In the genomic region with DNA sequence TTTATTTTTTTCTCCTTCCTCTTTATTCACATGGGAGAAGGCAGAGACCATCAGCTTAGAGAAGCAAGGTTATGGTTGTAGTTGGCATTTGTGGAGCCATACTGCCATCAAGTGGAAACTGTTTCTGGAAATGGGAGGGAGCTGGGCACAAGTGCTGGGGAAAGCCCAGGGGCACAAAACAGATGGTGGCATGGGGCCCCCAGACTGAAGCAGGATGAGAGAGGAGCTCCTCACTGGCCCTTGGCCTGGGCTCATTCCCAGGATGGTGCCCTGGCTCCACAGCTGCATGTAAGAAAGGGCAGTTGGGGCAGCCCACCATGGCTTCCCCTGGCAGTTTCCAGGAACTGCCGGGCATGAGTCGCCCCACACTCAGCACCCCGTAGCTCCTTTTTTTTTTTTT, we compare ENCODE assay signal across 1 cellular context.
TF ChIP-seq lines count a peak whose summit lies in the region.

No MANE protein-coding gene starts in this region.

TF ChIP-seq in GM12878, 131 proteins besides CTCF, POLR2A, EP300 and RAD21 (continued from another document):
- TF ChIP-seq, protein P1, sequence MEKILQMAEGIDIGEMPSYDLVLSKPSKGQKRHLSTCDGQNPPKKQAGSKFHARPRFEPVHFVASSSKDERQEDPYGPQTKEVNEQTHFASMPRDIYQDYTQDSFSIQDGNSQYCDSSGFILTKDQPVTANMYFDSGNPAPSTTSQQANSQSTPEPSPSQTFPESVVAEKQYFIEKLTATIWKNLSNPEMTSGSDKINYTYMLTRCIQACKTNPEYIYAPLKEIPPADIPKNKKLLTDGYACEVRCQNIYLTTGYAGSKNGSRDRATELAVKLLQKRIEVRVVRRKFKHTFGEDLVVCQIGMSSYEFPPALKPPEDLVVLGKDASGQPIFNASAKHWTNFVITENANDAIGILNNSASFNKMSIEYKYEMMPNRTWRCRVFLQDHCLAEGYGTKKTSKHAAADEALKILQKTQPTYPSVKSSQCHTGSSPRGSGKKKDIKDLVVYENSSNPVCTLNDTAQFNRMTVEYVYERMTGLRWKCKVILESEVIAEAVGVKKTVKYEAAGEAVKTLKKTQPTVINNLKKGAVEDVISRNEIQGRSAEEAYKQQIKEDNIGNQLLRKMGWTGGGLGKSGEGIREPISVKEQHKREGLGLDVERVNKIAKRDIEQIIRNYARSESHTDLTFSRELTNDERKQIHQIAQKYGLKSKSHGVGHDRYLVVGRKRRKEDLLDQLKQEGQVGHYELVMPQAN (conservative IDR thresholded peaks at IDR 0.05), result no peak
- TF ChIP-seq SRF (IDR thresholded peaks at IDR 0.05; ENCODE audit: low read depth in 2 of 2, low read length in 2 of 2) (no peak), SMAD1 (IDR thresholded peaks at IDR 0.05; ENCODE audit: low read depth, partially characterized antibody) (no peak), WRNIP1 (IDR thresholded peaks at IDR 0.05; ENCODE audit: borderline replicate concordance, low read depth, low read length) (no peak), MYB (IDR thresholded peaks at IDR 0.05; ENCODE audit: borderline replicate concordance, low read depth, low read length) (no peak), ZSCAN29 (IDR thresholded peaks at IDR 0.05) (no peak), ESRRA (IDR thresholded peaks at IDR 0.05; ENCODE audit: low read length) (no peak), ZNF622 (IDR thresholded peaks at IDR 0.05) (no peak), GABPA (IDR thresholded peaks at IDR 0.05; ENCODE audit: low read depth) (no peak), SP1 (IDR thresholded peaks at IDR 0.05; ENCODE audit: low read depth, low read length) (no peak), MTA2 (IDR thresholded peaks at IDR 0.05; ENCODE audit: low read depth) (no peak), CBFB (IDR thresholded peaks at IDR 0.05; ENCODE audit: low read depth) (no peak), MXI1 (IDR thresholded peaks at IDR 0.05; ENCODE audit: low read depth, low read length) (no peak), BCL11A (IDR thresholded peaks at IDR 0.05; ENCODE audit: low read depth, low read length) (no peak), BRCA1 (IDR thresholded peaks at IDR 0.05; ENCODE audit: low read depth, low read length) (no peak)
- TF ChIP-seq, protein P2, sequence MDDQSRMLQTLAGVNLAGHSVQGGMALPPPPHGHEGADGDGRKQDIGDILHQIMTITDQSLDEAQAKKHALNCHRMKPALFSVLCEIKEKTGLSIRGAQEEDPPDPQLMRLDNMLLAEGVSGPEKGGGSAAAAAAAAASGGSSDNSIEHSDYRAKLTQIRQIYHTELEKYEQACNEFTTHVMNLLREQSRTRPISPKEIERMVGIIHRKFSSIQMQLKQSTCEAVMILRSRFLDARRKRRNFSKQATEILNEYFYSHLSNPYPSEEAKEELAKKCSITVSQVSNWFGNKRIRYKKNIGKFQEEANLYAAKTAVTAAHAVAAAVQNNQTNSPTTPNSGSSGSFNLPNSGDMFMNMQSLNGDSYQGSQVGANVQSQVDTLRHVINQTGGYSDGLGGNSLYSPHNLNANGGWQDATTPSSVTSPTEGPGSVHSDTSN (IDR thresholded peaks at IDR 0.05; ENCODE audit: insufficient replicate concordance, low read depth, low read length), result no peak
- TF ChIP-seq, protein P3, sequence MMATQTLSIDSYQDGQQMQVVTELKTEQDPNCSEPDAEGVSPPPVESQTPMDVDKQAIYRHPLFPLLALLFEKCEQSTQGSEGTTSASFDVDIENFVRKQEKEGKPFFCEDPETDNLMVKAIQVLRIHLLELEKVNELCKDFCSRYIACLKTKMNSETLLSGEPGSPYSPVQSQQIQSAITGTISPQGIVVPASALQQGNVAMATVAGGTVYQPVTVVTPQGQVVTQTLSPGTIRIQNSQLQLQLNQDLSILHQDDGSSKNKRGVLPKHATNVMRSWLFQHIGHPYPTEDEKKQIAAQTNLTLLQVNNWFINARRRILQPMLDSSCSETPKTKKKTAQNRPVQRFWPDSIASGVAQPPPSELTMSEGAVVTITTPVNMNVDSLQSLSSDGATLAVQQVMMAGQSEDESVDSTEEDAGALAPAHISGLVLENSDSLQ (IDR thresholded peaks at IDR 0.05), result no peak
